ENCODE assay signal across 16 cellular contexts in the genomic region with DNA sequence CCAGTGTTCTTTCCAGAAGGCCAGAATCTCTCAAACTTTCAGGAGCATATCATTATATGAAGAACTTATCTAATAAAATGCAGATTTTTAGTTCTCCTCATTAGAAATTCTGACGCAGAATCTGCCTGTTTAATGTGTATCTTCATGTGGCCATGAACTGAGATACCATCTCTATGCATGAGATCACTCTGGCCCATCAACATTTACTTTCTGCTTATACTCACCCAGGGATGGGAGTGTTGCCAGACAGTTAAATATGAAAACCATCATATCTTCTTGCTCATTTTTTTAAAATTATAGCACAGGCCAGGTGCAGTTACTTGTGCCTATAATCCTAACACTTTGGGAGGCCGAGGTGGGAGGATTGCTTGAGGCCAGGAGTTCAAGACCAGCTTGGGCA.
DNase-seq lines count a peak whose midpoint lies in the region; ATAC-seq and TF ChIP-seq lines count a peak whose summit lies in the region.
"Had no signal": no experiment of that assay in that cellular context is flagged by ENCODE, and none has a peak within 500 bp of the region (broad histone marks: within the 10 kb centered on the region; RNA-seq: fewer than 3 reads in every experiment).

No MANE protein-coding gene starts in this region.

- peaks cover 24% of the 10 kb centered on the region for H3K27me3 Mint-ChIP-seq in nephron (ENCODE audit: low read depth)

- peak overlapping the region in 2 of 3 experiments; percentile 55 to 68 for H3K27ac Mint-ChIP-seq in nephron

- H3K9me3 Mint-ChIP-seq in nephron: no peaks in the 10 kb centered on the region

- in situ Hi-C loops in transverse colon (cut with MboI; ENCODE audit: low pct_ligation_motif_present in 1 of 4, low pct_unique_long_range_greater_than_20kb in 1 of 4, low sequenced_read_pairs in 3 of 4): no loop called here

- H3K27me3 ChIP-seq in transverse colon: no peaks in the 10 kb centered on the region
- no peaks in the 10 kb centered on the region for H3K27me3 ChIP-seq in breast epithelium
- H3K27me3 ChIP-seq: Peyer's patch had no signal

- WGBS in transverse colon (ENCODE audit: low coverage in 1 of 2), 2 donors: 55 to 60% methylated on average over 2 of the region's 2 CpGs

- TF ChIP-seq EP300 in transverse colon (IDR thresholded peaks at IDR 0.05; ENCODE audit: low read depth): no peak

- TF ChIP-seq POLR2A in transverse colon (IDR thresholded peaks at IDR 0.05) (no peak), breast epithelium (IDR thresholded peaks at IDR 0.05) (no peak)

- H3K4me1 ChIP-seq in transverse colon: peaks cover 0 to 3% (median 0%) of the 10 kb centered on the region in 4 donors
- H3K4me1 ChIP-seq in breast epithelium: no peaks in the 10 kb centered on the region
- H3K4me1 ChIP-seq: Peyer's patch had no signal

- H3K36me3 Mint-ChIP-seq in nephron (ENCODE audit: low read depth): no peaks in the 10 kb centered on the region

- H3K4me3 Mint-ChIP-seq in nephron: no peak overlapping the region

- no peaks in the 10 kb centered on the region for H3K9me3 ChIP-seq in transverse colon
- H3K9me3 ChIP-seq in breast epithelium: no peaks in the 10 kb centered on the region
- H3K9me3 ChIP-seq: Peyer's patch had no signal

- no peaks in the 10 kb centered on the region for H3K36me3 ChIP-seq in transverse colon
- H3K36me3 ChIP-seq in breast epithelium: no peaks in the 10 kb centered on the region
- H3K36me3 ChIP-seq: Peyer's patch had no signal

- no peak for DNase-seq in coronary artery (ENCODE audit: low spot score)
- no peak for DNase-seq in transverse colon
- no peak for DNase-seq in kidney tubule cell (ENCODE audit: low spot score)
- no peak for DNase-seq in breast epithelium (ENCODE audit: low spot score in 2 of 2)
- DNase-seq: ACHN, KG1, NCI-H1436, NCI-H2029 treated with DMSO at 0.1 percent for 48 hours, NCI-H2171, NCI-H526, Peyer's patch, Right ventricle myocardium superior had no signal

- no peak overlapping the region for H3K4me3 ChIP-seq in coronary artery
- no peak overlapping the region for H3K4me3 ChIP-seq in transverse colon
- no peak overlapping the region for H3K4me3 ChIP-seq in breast epithelium
- H3K4me3 ChIP-seq: Peyer's patch had no signal

- TF ChIP-seq CTCF in coronary artery (IDR thresholded peaks at IDR 0.05) (no peak), nephron (IDR thresholded peaks at IDR 0.05; ENCODE audit: unreplicated experiment in 3 of 3) (no peak), transverse colon (IDR thresholded peaks at IDR 0.05) (no peak), breast epithelium (IDR thresholded peaks at IDR 0.05) (no peak)

- H3K27ac ChIP-seq in coronary artery (peak overlapping the region; percentile 56 to 74), transverse colon (peak overlapping the region; percentile 19 to 63 (median 53)), breast epithelium (no peak overlapping the region)
- H3K27ac ChIP-seq: Peyer's patch had no signal

- ATAC-seq in SK-N-SH treated with all-trans-retinoic acid at 6 μM for 48 hours: peak; percentile 47; the same call in 2 of the 3 replicates
- no peak for ATAC-seq in HG02678 (IDR thresholded peaks at IDR 0.05; ENCODE audit: unreplicated experiment)
- ATAC-seq: HepG2 had no signal

- intact Hi-C loops in transverse colon (cut with DNase I; ENCODE audit: low total_unique reads): no loop called here
- intact Hi-C loops in breast epithelium (cut with DNase I; ENCODE audit: low total_unique reads): no loop called here

- H3K4me1 Mint-ChIP-seq in nephron: peaks cover 33% of the 10 kb centered on the region

TF ChIP-seq in SK-N-SH treated with all-trans-retinoic acid at 6 μM for 48 hours, 23 proteins besides CTCF, POLR2A, EP300 and RAD21:
- TF ChIP-seq TCF4 (CRISPR knock-in tag; IDR thresholded peaks at IDR 0.05; ENCODE audit: borderline replicate concordance) (peak; percentile 47; the same call in 1 of the 2 replicates), GLIS3 (CRISPR knock-in tag; IDR thresholded peaks at IDR 0.05) (no peak; the same call in 1 of the 2 replicates), ESRRG (CRISPR knock-in tag; IDR thresholded peaks at IDR 0.05) (no peak), ZNF8 (CRISPR knock-in tag; IDR thresholded peaks at IDR 0.05) (no peak), RARB (CRISPR knock-in tag; IDR thresholded peaks at IDR 0.05) (no peak), ZNF70 (CRISPR knock-in tag; IDR thresholded peaks at IDR 0.05) (no peak), ISL1 (CRISPR knock-in tag; IDR thresholded peaks at IDR 0.05) (peak; percentile 73), ZFP30 (CRISPR knock-in tag; IDR thresholded peaks at IDR 0.05) (no peak), ARNTL (CRISPR knock-in tag; IDR thresholded peaks at IDR 0.05; ENCODE audit: borderline replicate concordance, low read depth) (no peak), SNAI2 (CRISPR knock-in tag; IDR thresholded peaks at IDR 0.05) (0 out of 2 replicates have a peak, but pooled peaks have one; percentile 32)
- TF ChIP-seq, protein P1, sequence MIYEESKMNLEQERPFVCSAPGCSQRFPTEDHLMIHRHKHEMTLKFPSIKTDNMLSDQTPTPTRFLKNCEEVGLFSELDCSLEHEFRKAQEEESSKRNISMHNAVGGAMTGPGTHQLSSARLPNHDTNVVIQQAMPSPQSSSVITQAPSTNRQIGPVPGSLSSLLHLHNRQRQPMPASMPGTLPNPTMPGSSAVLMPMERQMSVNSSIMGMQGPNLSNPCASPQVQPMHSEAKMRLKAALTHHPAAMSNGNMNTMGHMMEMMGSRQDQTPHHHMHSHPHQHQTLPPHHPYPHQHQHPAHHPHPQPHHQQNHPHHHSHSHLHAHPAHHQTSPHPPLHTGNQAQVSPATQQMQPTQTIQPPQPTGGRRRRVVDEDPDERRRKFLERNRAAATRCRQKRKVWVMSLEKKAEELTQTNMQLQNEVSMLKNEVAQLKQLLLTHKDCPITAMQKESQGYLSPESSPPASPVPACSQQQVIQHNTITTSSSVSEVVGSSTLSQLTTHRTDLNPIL (CRISPR knock-in tag; IDR thresholded peaks at IDR 0.05; ENCODE audit: low read depth): peak; percentile 78
- TF ChIP-seq, protein P2, sequence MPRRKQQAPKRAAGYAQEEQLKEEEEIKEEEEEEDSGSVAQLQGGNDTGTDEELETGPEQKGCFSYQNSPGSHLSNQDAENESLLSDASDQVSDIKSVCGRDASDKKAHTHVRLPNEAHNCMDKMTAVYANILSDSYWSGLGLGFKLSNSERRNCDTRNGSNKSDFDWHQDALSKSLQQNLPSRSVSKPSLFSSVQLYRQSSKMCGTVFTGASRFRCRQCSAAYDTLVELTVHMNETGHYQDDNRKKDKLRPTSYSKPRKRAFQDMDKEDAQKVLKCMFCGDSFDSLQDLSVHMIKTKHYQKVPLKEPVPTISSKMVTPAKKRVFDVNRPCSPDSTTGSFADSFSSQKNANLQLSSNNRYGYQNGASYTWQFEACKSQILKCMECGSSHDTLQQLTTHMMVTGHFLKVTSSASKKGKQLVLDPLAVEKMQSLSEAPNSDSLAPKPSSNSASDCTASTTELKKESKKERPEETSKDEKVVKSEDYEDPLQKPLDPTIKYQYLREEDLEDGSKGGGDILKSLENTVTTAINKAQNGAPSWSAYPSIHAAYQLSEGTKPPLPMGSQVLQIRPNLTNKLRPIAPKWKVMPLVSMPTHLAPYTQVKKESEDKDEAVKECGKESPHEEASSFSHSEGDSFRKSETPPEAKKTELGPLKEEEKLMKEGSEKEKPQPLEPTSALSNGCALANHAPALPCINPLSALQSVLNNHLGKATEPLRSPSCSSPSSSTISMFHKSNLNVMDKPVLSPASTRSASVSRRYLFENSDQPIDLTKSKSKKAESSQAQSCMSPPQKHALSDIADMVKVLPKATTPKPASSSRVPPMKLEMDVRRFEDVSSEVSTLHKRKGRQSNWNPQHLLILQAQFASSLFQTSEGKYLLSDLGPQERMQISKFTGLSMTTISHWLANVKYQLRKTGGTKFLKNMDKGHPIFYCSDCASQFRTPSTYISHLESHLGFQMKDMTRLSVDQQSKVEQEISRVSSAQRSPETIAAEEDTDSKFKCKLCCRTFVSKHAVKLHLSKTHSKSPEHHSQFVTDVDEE (CRISPR knock-in tag; IDR thresholded peaks at IDR 0.05): 0 out of 2 replicates have a peak, but pooled peaks have one; percentile 31
- TF ChIP-seq, protein P3, sequence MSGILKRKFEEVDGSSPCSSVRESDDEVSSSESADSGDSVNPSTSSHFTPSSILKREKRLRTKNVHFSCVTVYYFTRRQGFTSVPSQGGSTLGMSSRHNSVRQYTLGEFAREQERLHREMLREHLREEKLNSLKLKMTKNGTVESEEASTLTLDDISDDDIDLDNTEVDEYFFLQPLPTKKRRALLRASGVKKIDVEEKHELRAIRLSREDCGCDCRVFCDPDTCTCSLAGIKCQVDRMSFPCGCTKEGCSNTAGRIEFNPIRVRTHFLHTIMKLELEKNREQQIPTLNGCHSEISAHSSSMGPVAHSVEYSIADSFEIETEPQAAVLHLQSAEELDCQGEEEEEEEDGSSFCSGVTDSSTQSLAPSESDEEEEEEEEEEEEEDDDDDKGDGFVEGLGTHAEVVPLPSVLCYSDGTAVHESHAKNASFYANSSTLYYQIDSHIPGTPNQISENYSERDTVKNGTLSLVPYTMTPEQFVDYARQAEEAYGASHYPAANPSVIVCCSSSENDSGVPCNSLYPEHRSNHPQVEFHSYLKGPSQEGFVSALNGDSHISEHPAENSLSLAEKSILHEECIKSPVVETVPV (CRISPR knock-in tag; IDR thresholded peaks at IDR 0.05): no peak
TF ChIP-seq in SK-N-SH treated with all-trans-retinoic acid at 6 μM for 48 hours: peak in this region for 5.

Comparison
In these comparisons a context has a peak if more than half of its experiments do, and no peak if none do; other contexts are left out.
1. H3K27ac ChIP-seq: peak in coronary artery (2 of 2) and transverse colon (4 of 4); none in breast epithelium (0 of 2).